ENCODE assay signal across 8 cellular contexts in the genomic region with DNA sequence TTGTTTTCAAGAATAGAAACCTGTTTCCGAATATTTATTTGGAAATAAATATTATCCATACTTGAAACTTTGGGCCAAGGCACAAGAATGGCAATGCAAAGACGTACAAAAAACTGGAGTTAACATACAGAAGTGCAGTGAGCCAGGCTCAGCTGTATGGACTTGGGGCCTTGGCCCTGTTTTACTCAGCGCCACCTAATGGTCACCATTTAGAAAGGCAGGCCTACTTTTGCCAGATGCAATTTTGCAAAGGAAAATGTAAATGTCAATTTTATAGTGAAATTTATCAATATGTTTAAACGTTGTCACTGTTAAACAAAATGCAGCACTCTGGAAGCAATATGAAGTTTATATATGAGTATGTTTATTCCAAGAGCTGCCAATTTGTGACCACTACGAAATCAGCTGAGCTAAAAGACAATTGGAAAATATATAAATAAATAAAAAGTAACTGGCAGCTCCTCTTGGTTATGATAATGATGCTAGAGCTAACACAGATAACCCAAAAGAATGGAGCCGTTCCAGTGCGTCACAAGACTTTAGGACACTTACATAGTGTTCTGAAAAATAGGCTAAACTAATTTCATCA.
DNase-seq lines count a peak whose midpoint lies in the region; ATAC-seq, FAIRE-seq and TF ChIP-seq lines count a peak whose summit lies in the region.

No MANE protein-coding gene starts in this region.

- no peak overlapping the region for H3K18ac ChIP-seq in H9 (ENCODE audit: insufficient read length, low read depth, low read length)

- H4K20me1 ChIP-seq in H9 (ENCODE audit: control insufficient read depth, insufficient read depth, insufficient read length): no peaks in the 10 kb centered on the region

- no peak overlapping the region for H2BK5ac ChIP-seq in H9 (ENCODE audit: insufficient read length, low read length)

- no peak for ATAC-seq in HG02840 (IDR thresholded peaks at IDR 0.05; ENCODE audit: low FRiP score, unreplicated experiment)

- H3K4me2 ChIP-seq in H9 (ENCODE audit: insufficient read depth, insufficient read length, low read length): no peak overlapping the region

- no peaks in the 10 kb centered on the region for H3K27me3 Mint-ChIP-seq in H9 (ENCODE audit: low read depth)
- no peaks in the 10 kb centered on the region for H3K27me3 Mint-ChIP-seq in activated naive CD8-positive, alpha-beta T cell treated with anti-CD3 and anti-CD28 coated beads for 36 hours

- no peaks in the 10 kb centered on the region for H3K4me1 Mint-ChIP-seq in H9
- peaks cover 19% of the 10 kb centered on the region for H3K4me1 Mint-ChIP-seq in activated naive CD8-positive, alpha-beta T cell treated with anti-CD3 and anti-CD28 coated beads for 36 hours

- no peaks in the 10 kb centered on the region; a peak in 1 of 5 replicates for H3K9me3 Mint-ChIP-seq in H9
- H3K9me3 Mint-ChIP-seq in activated naive CD8-positive, alpha-beta T cell treated with anti-CD3 and anti-CD28 coated beads for 36 hours: no peaks in the 10 kb centered on the region

- no peak overlapping the region for H2AFZ ChIP-seq in H9 (ENCODE audit: low read length)

- H2BK20ac ChIP-seq in H9 (ENCODE audit: low read depth, low read length, poor library complexity, severe bottlenecking): no peak overlapping the region

- no peak overlapping the region for H3K56ac ChIP-seq in H9 (ENCODE audit: insufficient read length, low read depth, low read length)

- H3K79me1 ChIP-seq in H9 (ENCODE audit: insufficient read depth, low read depth, low read length, poor library complexity, severe bottlenecking): no peaks in the 10 kb centered on the region

- no peak overlapping the region for H4K91ac ChIP-seq in H9 (ENCODE audit: insufficient read length, low read depth, low read length)

- H3K9me3 ChIP-seq in H9 (ENCODE audit: control insufficient read depth, low read depth, low read length): no peaks in the 10 kb centered on the region

- H3K27ac ChIP-seq in 22Rv1: no peak overlapping the region
- H3K27ac ChIP-seq in H9 (ENCODE audit: insufficient read length, low read depth, low read length): no peak overlapping the region

- no peak overlapping the region for H4K5ac ChIP-seq in H9 (ENCODE audit: insufficient read length, low read depth, low read length)

- H3K4ac ChIP-seq in H9 (ENCODE audit: low read depth, low read length): no peak overlapping the region

- no peak overlapping the region for H3T11ph ChIP-seq in H9 (ENCODE audit: low read length)

- DNase-seq in D721Med (ENCODE audit: insufficient read length, low spot score): no peak
- DNase-seq in H9: no peak
- peak; percentile 12 for DNase-seq in NCI-H69 (lab: John Stamatoyannopoulos, UW)
- no peak for DNase-seq in activated naive CD8-positive, alpha-beta T cell treated with anti-CD3 and anti-CD28 coated beads for 36 hours
- peak; percentile 53 for DNase-seq in left kidney (ENCODE audit: low read depth, low spot score)
- DNase-seq in GM19240 (ENCODE audit: insufficient read length, low spot score): no peak

- no CpG with 5 or more reads among the region's 7 CpGs for WGBS in H9 (ENCODE audit: extremely low coverage, insufficient read length, low lambda C conversion rate)

- H3K79me2 ChIP-seq in H9 (ENCODE audit: insufficient read depth, low read length): no peaks in the 10 kb centered on the region

- no peak overlapping the region for H2BK12ac ChIP-seq in H9 (ENCODE audit: insufficient read length, low read depth, low read length)

- H3K9ac ChIP-seq in H9 (ENCODE audit: extremely low read depth, insufficient read length, low read length): no peak overlapping the region

- no peak overlapping the region for H2BK15ac ChIP-seq in H9 (ENCODE audit: low read depth, low read length)

- H3K4me3 Mint-ChIP-seq in H9: no peak overlapping the region
- H3K4me3 Mint-ChIP-seq in activated naive CD8-positive, alpha-beta T cell treated with anti-CD3 and anti-CD28 coated beads for 36 hours: no peak overlapping the region

- no peaks in the 10 kb centered on the region for H3K4me1 ChIP-seq in H9 (ENCODE audit: insufficient read depth, low read length)

- H3K36me3 Mint-ChIP-seq in H9 (ENCODE audit: insufficient read depth in 1 of 3, low read depth in 3 of 3): no peaks in the 10 kb centered on the region
- peaks cover 11% of the 10 kb centered on the region for H3K36me3 Mint-ChIP-seq in activated naive CD8-positive, alpha-beta T cell treated with anti-CD3 and anti-CD28 coated beads for 36 hours

- no peak for FAIRE-seq in D721Med (lab: Jason Lieb, UNC)

- no peak overlapping the region for H3K23ac ChIP-seq in H9 (ENCODE audit: insufficient read length, low read depth, low read length)

- no peak overlapping the region for H2AK5ac ChIP-seq in H9 (ENCODE audit: insufficient read length, low read length)

- H3K14ac ChIP-seq in H9 (ENCODE audit: insufficient read depth, low read length): no peak overlapping the region

- H4K8ac ChIP-seq in H9 (replicated peaks; ENCODE audit: insufficient read length, low read depth, low read length): no peak overlapping the region

- TF ChIP-seq CTCF in 22Rv1 (IDR thresholded peaks at IDR 0.05): peak; percentile 81
- TF ChIP-seq CTCF in D721Med (IDR thresholded peaks at IDR 0.05; ENCODE audit: insufficient read depth, missing control alignments): peak; percentile 59
- peak; percentile 87 for TF ChIP-seq CTCF in H9 (conservative IDR thresholded peaks at IDR 0.05)

- no peaks in the 10 kb centered on the region for H3K23me2 ChIP-seq in H9 (ENCODE audit: insufficient read length, low read depth, low read length, poor library complexity, severe bottlenecking)

- H2BK120ac ChIP-seq in H9 (ENCODE audit: low read depth, low read length, poor library complexity, severe bottlenecking): no peak overlapping the region

- no peaks in the 10 kb centered on the region for H3K27me3 ChIP-seq in H9 (ENCODE audit: insufficient read depth, low read length)

- no peak overlapping the region for H3K27ac Mint-ChIP-seq in H9
- H3K27ac Mint-ChIP-seq in activated naive CD8-positive, alpha-beta T cell treated with anti-CD3 and anti-CD28 coated beads for 36 hours: peak overlapping the region; percentile 25

Comparison
In these comparisons a context has a peak if more than half of its experiments do, and no peak if none do; other contexts are left out.
1. DNase-seq: peak in NCI-H69 (single experiment) and left kidney (single experiment); none in D721Med (single experiment), H9 (single experiment), activated naive CD8-positive, alpha-beta T cell treated with anti-CD3 and anti-CD28 coated beads for 36 hours (single experiment) and GM19240 (single experiment).
2. Peak in every context shown above with its lines, with median percentiles within 50 percentile points of each other: CTCF ChIP-seq.